In genomic region chr7:139360210-139360947, GRCh38 we compare ENCODE assay signal across 8 cellular contexts. TPM values are rescaled to one million over a fixed set of nuclear protein-coding genes. Genes with fewer than 3 reads are reported as not detected.
DNase-seq lines count a peak whose midpoint lies in the region; ATAC-seq and TF ChIP-seq lines count a peak whose summit lies in the region.

No MANE protein-coding gene starts in this region.

- peaks cover 6 to 43% of the 10 kb centered on the region in 2 donors for H3K4me1 ChIP-seq in left lung

- H3K36me3 Mint-ChIP-seq in CD14-positive monocyte, result peaks cover 10 to 13% of the 10 kb centered on the region in 2 donors

- ATAC-seq in GM19372 (IDR thresholded peaks at IDR 0.05; ENCODE audit: low read depth, unreplicated experiment) (peak; percentile 64), HG03520 (IDR thresholded peaks at IDR 0.05; ENCODE audit: unreplicated experiment) (peak; percentile 63), left lung (peak; percentile 89)

- H3K27me3 Mint-ChIP-seq in CD14-positive monocyte (ENCODE audit: low read depth in 3 of 3), result no peaks in the 10 kb centered on the region

- H3K27ac ChIP-seq in left lung, result peak overlapping the region; percentile 99 to 100

- peak overlapping the region; percentile 72 to 91 for H3K4me3 ChIP-seq in left lung

- H3K9me3 ChIP-seq in left lung, result no peaks in the 10 kb centered on the region

- H3K9me3 Mint-ChIP-seq in CD14-positive monocyte, result no peaks in the 10 kb centered on the region

- H3K36me3 ChIP-seq in left lung, result peaks cover 0 to 2% of the 10 kb centered on the region in 2 donors

- no peaks in the 10 kb centered on the region for H3K27me3 ChIP-seq in left lung

- peak overlapping the region; percentile 97 to 98 for H3K4me3 Mint-ChIP-seq in CD14-positive monocyte

- TF ChIP-seq CTCF in CD14-positive monocyte (IDR thresholded peaks at IDR 0.05) (no peak), left lung (IDR thresholded peaks at IDR 0.05) (no peak)

- peak overlapping the region; percentile 95 to 99 (median 99) for H3K27ac Mint-ChIP-seq in CD14-positive monocyte

- intact Hi-C loops in CD14-positive monocyte (cut with micrococcal nuclease), result loop anchor here (2.0 to 10.0 kb wide), 2 partner anchors 20 to 1114 kb away; partner anchors contain the start of genes FMC1 (in 1 of the 2) and MKRN1 (in 1 of the 2)
- intact Hi-C loops in left lung (cut with DNase I), result no loop called here

- peaks cover 32% of the 10 kb centered on the region for H3K4me1 Mint-ChIP-seq in CD14-positive monocyte

- DNase-seq in CD14-positive monocyte (ENCODE audit: low spot score) (peak; percentile 95), NCI-H69 (lab: John Stamatoyannopoulos, UW) (peak; percentile 99), dedifferentiated amniotic fluid mesenchymal stem cell (ENCODE audit: extremely low spot score) (peak; percentile 91), left lung (peak; percentile 96 to 97)
- DNase-seq in activated CD4-positive, alpha-beta T cell treated with anti-CD3 and anti-CD28 coated beads, Interleukin-2, amount 50 U/mL, for 24 hours (ENCODE audit: low read depth in 1 of 2, low spot score in 1 of 2), result peak; percentile 97 to 98
- peak; percentile 98 to 99 for DNase-seq in stimulated activated CD4-positive, alpha-beta T cell treated with anti-CD3 and anti-CD28 coated beads, Interleukin-2, amount 100 ng/mL, for 24 hours

RNA-seq across cellular contexts. Expression of gene LUC7L2, which starts 0.7 kb away (rescaled TPM):
- polyA plus RNA-seq in CD14-positive monocyte, result 10 to 100 TPM; 24.7 to 26.8 TPM
- 10 to 100 TPM; 67.2 to 76.6 TPM for total RNA-seq in left lung

RNA-seq across cellular contexts. Expression of gene FMC1, which starts 19.2 kb away (rescaled TPM):
- polyA plus RNA-seq in CD14-positive monocyte, result 10 to 100 TPM; 39.0 to 39.4 TPM
- 10 to 100 TPM; 11.1 to 15.7 TPM for total RNA-seq in left lung

Comparison
In these comparisons a context has a peak if more than half of its experiments do, and no peak if none do; other contexts are left out.
1. Peak in every context shown above with its lines: DNase-seq, ATAC-seq, H3K4me3 ChIP-seq and H3K27ac ChIP-seq.
2. intact Hi-C loops: an anchor here in CD14-positive monocyte (2.0 to 10.0 kb wide); none called in left lung.